ENCODE assay signal across 2 cellular contexts in the genomic region with DNA sequence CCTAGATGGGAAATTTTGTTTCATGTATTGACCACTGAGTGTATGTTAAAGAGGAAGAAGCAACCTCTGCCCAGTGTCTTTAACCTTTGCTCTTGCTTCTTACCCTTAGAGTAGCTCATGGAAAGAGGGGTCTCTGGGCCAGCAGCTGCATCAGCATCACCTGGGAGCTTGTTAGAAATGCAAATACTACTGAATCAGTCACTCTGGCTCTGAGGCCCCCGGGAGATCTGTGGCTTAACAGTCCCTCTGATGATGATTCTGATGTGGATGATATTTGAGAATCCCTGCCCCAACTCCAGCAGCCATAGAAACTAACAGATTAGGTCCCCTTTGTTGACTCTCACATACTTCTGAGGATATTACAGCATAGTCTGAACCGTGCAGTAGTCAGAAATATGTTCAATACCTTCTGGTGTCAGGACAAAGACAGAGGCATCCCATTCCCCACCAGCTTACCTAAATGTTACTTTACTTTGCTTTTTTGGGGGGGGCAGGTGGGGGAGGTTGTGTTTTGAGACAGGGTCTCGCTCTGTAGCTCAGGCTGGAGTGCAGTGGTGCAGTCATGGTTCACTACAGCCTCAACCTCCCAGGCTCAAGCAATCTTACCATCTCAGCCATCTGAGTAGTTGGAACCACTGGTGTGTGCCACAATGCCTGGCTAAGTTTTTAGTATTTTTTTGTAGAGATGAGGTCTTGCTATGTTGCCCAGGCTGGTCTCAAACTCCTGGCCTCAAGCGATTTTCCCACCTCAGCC.
TF ChIP-seq lines count a peak whose summit lies in the region.

No MANE protein-coding gene starts in this region.

TF ChIP-seq in HCT116, 20 proteins besides CTCF, POLR2A, EP300 and RAD21:
- TF ChIP-seq SRF (IDR thresholded peaks at IDR 0.05; ENCODE audit: low read depth) (no peak), EGR1 (IDR thresholded peaks at IDR 0.05; ENCODE audit: low read depth) (no peak), SP1 (IDR thresholded peaks at IDR 0.05; ENCODE audit: low read depth) (no peak), EZH2phosphoT487 (IDR thresholded peaks at IDR 0.05; ENCODE audit: borderline replicate concordance) (no peak), SIN3A (IDR thresholded peaks at IDR 0.05; ENCODE audit: low read depth) (no peak), CBX3 (IDR thresholded peaks at IDR 0.05; ENCODE audit: low read depth) (no peak), TCF7L2 (IDR thresholded peaks at IDR 0.05; ENCODE audit: borderline replicate concordance, extremely low read depth, insufficient read depth, insufficient read length) (no peak), ZFX (IDR thresholded peaks at IDR 0.05) (no peak), EZH2 (IDR thresholded peaks at IDR 0.05) (no peak), POLR2AphosphoS5 (IDR thresholded peaks at IDR 0.05; ENCODE audit: low read depth, low read length) (no peak), CEBPB (IDR thresholded peaks at IDR 0.05; ENCODE audit: low read depth) (no peak), ZNF274 (IDR thresholded peaks at IDR 0.05; ENCODE audit: low read depth, low read length) (no peak), FOSL1 (IDR thresholded peaks at IDR 0.05; ENCODE audit: low read depth) (no peak), ELF1 (IDR thresholded peaks at IDR 0.05; ENCODE audit: borderline replicate concordance, low read depth) (no peak)
- TF ChIP-seq, protein P1, sequence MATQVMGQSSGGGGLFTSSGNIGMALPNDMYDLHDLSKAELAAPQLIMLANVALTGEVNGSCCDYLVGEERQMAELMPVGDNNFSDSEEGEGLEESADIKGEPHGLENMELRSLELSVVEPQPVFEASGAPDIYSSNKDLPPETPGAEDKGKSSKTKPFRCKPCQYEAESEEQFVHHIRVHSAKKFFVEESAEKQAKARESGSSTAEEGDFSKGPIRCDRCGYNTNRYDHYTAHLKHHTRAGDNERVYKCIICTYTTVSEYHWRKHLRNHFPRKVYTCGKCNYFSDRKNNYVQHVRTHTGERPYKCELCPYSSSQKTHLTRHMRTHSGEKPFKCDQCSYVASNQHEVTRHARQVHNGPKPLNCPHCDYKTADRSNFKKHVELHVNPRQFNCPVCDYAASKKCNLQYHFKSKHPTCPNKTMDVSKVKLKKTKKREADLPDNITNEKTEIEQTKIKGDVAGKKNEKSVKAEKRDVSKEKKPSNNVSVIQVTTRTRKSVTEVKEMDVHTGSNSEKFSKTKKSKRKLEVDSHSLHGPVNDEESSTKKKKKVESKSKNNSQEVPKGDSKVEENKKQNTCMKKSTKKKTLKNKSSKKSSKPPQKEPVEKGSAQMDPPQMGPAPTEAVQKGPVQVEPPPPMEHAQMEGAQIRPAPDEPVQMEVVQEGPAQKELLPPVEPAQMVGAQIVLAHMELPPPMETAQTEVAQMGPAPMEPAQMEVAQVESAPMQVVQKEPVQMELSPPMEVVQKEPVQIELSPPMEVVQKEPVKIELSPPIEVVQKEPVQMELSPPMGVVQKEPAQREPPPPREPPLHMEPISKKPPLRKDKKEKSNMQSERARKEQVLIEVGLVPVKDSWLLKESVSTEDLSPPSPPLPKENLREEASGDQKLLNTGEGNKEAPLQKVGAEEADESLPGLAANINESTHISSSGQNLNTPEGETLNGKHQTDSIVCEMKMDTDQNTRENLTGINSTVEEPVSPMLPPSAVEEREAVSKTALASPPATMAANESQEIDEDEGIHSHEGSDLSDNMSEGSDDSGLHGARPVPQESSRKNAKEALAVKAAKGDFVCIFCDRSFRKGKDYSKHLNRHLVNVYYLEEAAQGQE (IDR thresholded peaks at IDR 0.05; ENCODE audit: low read depth): no peak
- TF ChIP-seq, protein P2, sequence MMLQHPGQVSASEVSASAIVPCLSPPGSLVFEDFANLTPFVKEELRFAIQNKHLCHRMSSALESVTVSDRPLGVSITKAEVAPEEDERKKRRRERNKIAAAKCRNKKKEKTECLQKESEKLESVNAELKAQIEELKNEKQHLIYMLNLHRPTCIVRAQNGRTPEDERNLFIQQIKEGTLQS (IDR thresholded peaks at IDR 0.05): no peak
- TF ChIP-seq, protein P3, sequence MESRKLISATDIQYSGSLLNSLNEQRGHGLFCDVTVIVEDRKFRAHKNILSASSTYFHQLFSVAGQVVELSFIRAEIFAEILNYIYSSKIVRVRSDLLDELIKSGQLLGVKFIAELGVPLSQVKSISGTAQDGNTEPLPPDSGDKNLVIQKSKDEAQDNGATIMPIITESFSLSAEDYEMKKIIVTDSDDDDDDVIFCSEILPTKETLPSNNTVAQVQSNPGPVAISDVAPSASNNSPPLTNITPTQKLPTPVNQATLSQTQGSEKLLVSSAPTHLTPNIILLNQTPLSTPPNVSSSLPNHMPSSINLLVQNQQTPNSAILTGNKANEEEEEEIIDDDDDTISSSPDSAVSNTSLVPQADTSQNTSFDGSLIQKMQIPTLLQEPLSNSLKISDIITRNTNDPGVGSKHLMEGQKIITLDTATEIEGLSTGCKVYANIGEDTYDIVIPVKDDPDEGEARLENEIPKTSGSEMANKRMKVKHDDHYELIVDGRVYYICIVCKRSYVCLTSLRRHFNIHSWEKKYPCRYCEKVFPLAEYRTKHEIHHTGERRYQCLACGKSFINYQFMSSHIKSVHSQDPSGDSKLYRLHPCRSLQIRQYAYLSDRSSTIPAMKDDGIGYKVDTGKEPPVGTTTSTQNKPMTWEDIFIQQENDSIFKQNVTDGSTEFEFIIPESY (IDR thresholded peaks at IDR 0.05; ENCODE audit: extremely low read depth, insufficient replicate concordance, low read length): no peak
- TF ChIP-seq, protein P4, sequence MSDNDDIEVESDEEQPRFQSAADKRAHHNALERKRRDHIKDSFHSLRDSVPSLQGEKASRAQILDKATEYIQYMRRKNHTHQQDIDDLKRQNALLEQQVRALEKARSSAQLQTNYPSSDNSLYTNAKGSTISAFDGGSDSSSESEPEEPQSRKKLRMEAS (IDR thresholded peaks at IDR 0.05): no peak

TF ChIP-seq in GM23338, 12 proteins besides CTCF, POLR2A, EP300 and RAD21:
- no peak for TF ChIP-seq CREB1 (CRISPR knock-in tag; IDR thresholded peaks at IDR 0.05; ENCODE audit: low read depth)
- TF ChIP-seq EZH2 (IDR thresholded peaks at IDR 0.05; ENCODE audit: low read depth, unreplicated experiment): no peak
